ENCODE assay signal across 26 cellular contexts in genomic region chr15:61915640-61916039, GRCh38.
DNase-seq lines count a peak whose midpoint lies in the region; ATAC-seq, FAIRE-seq and TF ChIP-seq lines count a peak whose summit lies in the region.
"Had no signal": no experiment of that assay in that cellular context is flagged by ENCODE, and none has a peak within 500 bp of the region (broad histone marks: within the 10 kb centered on the region; RNA-seq: fewer than 3 reads in every experiment).

No MANE protein-coding gene starts in this region.

- no peaks in the 10 kb centered on the region for H3K27me3 ChIP-seq in left ventricle myocardium inferior (ENCODE audit: low read depth)
- H3K27me3 ChIP-seq in GM12878 (replicated peaks in 1 of 2; ENCODE audit: control insufficient read depth in 2 of 2, insufficient read depth in 2 of 2, low read length in 1 of 2), result no peaks in the 10 kb centered on the region
- H3K27me3 ChIP-seq in upper lobe of left lung, result no peaks in the 10 kb centered on the region
- H3K27me3 ChIP-seq: BLaER1 treated with 17β-estradiol and CSF1 and Interleukin-3, amounts not matched to agents 10 nM and 100 nM had no signal

- H3K79me2 ChIP-seq in GM12878 (ENCODE audit: control insufficient read depth, insufficient read depth, low read length), result no peaks in the 10 kb centered on the region

- TF ChIP-seq RAD21 in GM12878 (IDR thresholded peaks at IDR 0.05; ENCODE audit: insufficient read depth, low read depth, low read length), result no peak

- H3K27me3 Mint-ChIP-seq in HFFc6 (ENCODE audit: insufficient read depth), result no peaks in the 10 kb centered on the region; the same call in 1 of the 2 replicates
- H3K27me3 Mint-ChIP-seq: CD4-positive, alpha-beta memory T cell had no signal

- H3K4me1 Mint-ChIP-seq in HFFc6 (ENCODE audit: low read depth), result peaks cover 22% of the 10 kb centered on the region
- H3K4me1 Mint-ChIP-seq: CD4-positive, alpha-beta memory T cell had no signal

- TF ChIP-seq EP300 in GM12878 (IDR thresholded peaks at IDR 0.05; ENCODE audit: borderline replicate concordance in 1 of 2, control insufficient read depth in 1 of 2, low read depth in 2 of 2, low read length in 2 of 2), result no peak
- TF ChIP-seq EP300 in upper lobe of left lung (IDR thresholded peaks at IDR 0.05), result no peak

- peaks cover 11% of the 10 kb centered on the region; the same call in 1 of the 2 replicates for H3K36me3 Mint-ChIP-seq in HFFc6 (ENCODE audit: low read depth)

- no peak overlapping the region for H3K9ac ChIP-seq in GM12878 (ENCODE audit: control insufficient read depth, insufficient read depth, low read length)
- H3K9ac ChIP-seq: BLaER1 treated with 17β-estradiol and CSF1 and Interleukin-3, amounts not matched to agents 10 nM and 100 nM had no signal

- FAIRE-seq in GM12878 (lab: Jason Lieb, UNC), result peak; percentile 7
- FAIRE-seq: GM19239, H54, HepG2, K562 had no signal

- H3K4me3 ChIP-seq in left ventricle myocardium inferior, result no peak overlapping the region
- no peak overlapping the region for H3K4me3 ChIP-seq in GM12878
- no peak overlapping the region for H3K4me3 ChIP-seq in upper lobe of left lung
- H3K4me3 ChIP-seq: BLaER1 treated with 17β-estradiol and CSF1 and Interleukin-3, amounts not matched to agents 10 nM and 100 nM; K562 had no signal

- H3K9me3 Mint-ChIP-seq in HFFc6, result no peaks in the 10 kb centered on the region
- H3K9me3 Mint-ChIP-seq: CD4-positive, alpha-beta memory T cell had no signal

- no peaks in the 10 kb centered on the region for H4K20me1 ChIP-seq in GM12878 (ENCODE audit: control insufficient read depth, insufficient read depth)

- no peaks in the 10 kb centered on the region for H3K9me3 ChIP-seq in left ventricle myocardium inferior (replicated peaks)
- H3K9me3 ChIP-seq in GM12878 (replicated peaks; ENCODE audit: control insufficient read depth, insufficient read depth, low read length), result no peaks in the 10 kb centered on the region
- no peaks in the 10 kb centered on the region for H3K9me3 ChIP-seq in upper lobe of left lung
- H3K9me3 ChIP-seq: BLaER1 treated with 17β-estradiol and CSF1 and Interleukin-3, amounts not matched to agents 10 nM and 100 nM had no signal

- no TSS peak for BruUV-seq in GM12878 (replicated peaks; lab: Mats Ljungman, UMichigan)

- 98% methylated on average over 9 of the region's 9 CpGs for WGBS in GM12878 (ENCODE audit: insufficient coverage, insufficient replicate concordance, low lambda C conversion rate, missing lambda C conversion rate)
- 98% methylated on average over 9 of the region's 9 CpGs for WGBS in upper lobe of left lung, 2 donors

- no peak overlapping the region; the same call in 1 of the 2 replicates for H3K4me3 Mint-ChIP-seq in HFFc6
- H3K4me3 Mint-ChIP-seq: CD4-positive, alpha-beta memory T cell had no signal

- TF ChIP-seq CTCF in left ventricle myocardium inferior (IDR thresholded peaks at IDR 0.05; ENCODE audit: borderline replicate concordance), result no peak
- no peak for TF ChIP-seq CTCF in HFFc6 (IDR thresholded peaks at IDR 0.05)
- no peak for TF ChIP-seq CTCF in GM12878 (IDR thresholded peaks at IDR 0.05 in 2 of 3, conservative IDR thresholded peaks at IDR 0.05 in 1 of 3; ENCODE audit: control insufficient read depth in 2 of 3, extremely low read depth in 1 of 3, insufficient read depth in 1 of 3, low read depth in 3 of 3, low read length in 3 of 3)
- TF ChIP-seq CTCF in upper lobe of left lung (IDR thresholded peaks at IDR 0.05), result no peak

- no peak overlapping the region for H2AFZ ChIP-seq in GM12878 (ENCODE audit: control insufficient read depth, low read depth, low read length)

- RAD21 ChIA-PET in GM12878 (lab: Charles Lee; ENCODE audit: unreplicated experiment), result interaction anchor here (0.6 kb wide), 1 partner anchor 11 kb away, joined by 3 read pairs; no protein-coding TSS in a partner anchor

- DNase-seq in Right ventricle myocardium superior, result no peak
- DNase-seq in left ventricle myocardium inferior, result no peak
- DNase-seq in HFFc6, result no peak
- DNase-seq in GM12878 (ENCODE audit: low read depth, low spot score), result no peak
- DNase-seq in upper lobe of left lung, result no peak
- no peak for DNase-seq in LoVo (ENCODE audit: low spot score)
- no peak for DNase-seq in CD1c-positive myeloid dendritic cell (ENCODE audit: extremely low spot score)
- DNase-seq: 8988T; ACHN; CD4-positive, alpha-beta memory T cell; DMS53; GDM1; Kasumi-1; NCI-H1930; NCI-H446; NCI-H524 treated with DMSO at 0.1 percent for 48 hours; NCI-H82; NK-92 treated with Interleukin-12 subunit alpha and Interleukin-12 subunit beta, amount 100 ng/mL, for 24 hours; PC-3 had no signal

- POLR2A ChIA-PET in GM12878 (lab: Charles Lee), result no interaction called here

- ATAC-seq in Right ventricle myocardium superior (ENCODE audit: poor library complexity) (peak; percentile 12), GM12878 (no peak), upper lobe of left lung (ENCODE audit: low FRiP score in 2 of 2) (no peak), GM21526 (IDR thresholded peaks at IDR 0.05; ENCODE audit: low FRiP score, unreplicated experiment) (no peak)
- ATAC-seq: HepG2, K562, PC-3, Right ventricle myocardium inferior had no signal

- SMC1A ChIA-PET in GM12878 (lab: Charles Lee; ENCODE audit: uncharacterized antibody, unreplicated experiment), result no interaction called here

- H3K4me2 ChIP-seq in GM12878 (ENCODE audit: control insufficient read depth, insufficient read depth), result no peak overlapping the region
- H3K4me2 ChIP-seq: BLaER1 treated with 17β-estradiol and CSF1 and Interleukin-3, amounts not matched to agents 10 nM and 100 nM had no signal

- in situ Hi-C loops in GM12878 (cut with MboI), result no loop called here

- H3K27ac ChIP-seq in left ventricle myocardium inferior (replicated peaks), result no peak overlapping the region
- no peak overlapping the region for H3K27ac ChIP-seq in GM12878 (ENCODE audit: control insufficient read depth, insufficient read depth)
- no peak overlapping the region for H3K27ac ChIP-seq in upper lobe of left lung
- H3K27ac ChIP-seq: BLaER1 treated with 17β-estradiol and CSF1 and Interleukin-3, amounts not matched to agents 10 nM and 100 nM had no signal

- H3K27ac Mint-ChIP-seq in HFFc6, result peak overlapping the region; percentile 74

- peaks cover 70% of the 10 kb centered on the region for H3K36me3 ChIP-seq in left ventricle myocardium inferior
- peaks cover 1 to 15% of the 10 kb centered on the region in 2 experiments for H3K36me3 ChIP-seq in GM12878 (ENCODE audit: control insufficient read depth in 2 of 2, insufficient read depth in 2 of 2, low read length in 1 of 2)
- H3K36me3 ChIP-seq in upper lobe of left lung, result peaks cover 26 to 85% (median 33%) of the 10 kb centered on the region in 4 donors

- intact Hi-C loops in Right ventricle myocardium superior (cut with DNase I) (no loop called here), left ventricle myocardium inferior (cut with micrococcal nuclease) (no loop called here), GM12878 (cut with micrococcal nuclease; ENCODE audit: unreplicated experiment) (no loop called here)

- H3K4me1 ChIP-seq in left ventricle myocardium inferior (peaks cover 12% of the 10 kb centered on the region), GM12878 (ENCODE audit: control insufficient read depth, insufficient read depth, low read length) (no peaks in the 10 kb centered on the region), upper lobe of left lung (no peaks in the 10 kb centered on the region)
- H3K4me1 ChIP-seq: BLaER1 treated with 17β-estradiol and CSF1 and Interleukin-3, amounts not matched to agents 10 nM and 100 nM had no signal

- CTCF ChIA-PET in GM12878 (lab: Yijun Ruan, JAX), result interaction anchor here (0.9 kb wide), 1 partner anchor 143 kb away, joined by 3 read pairs; no protein-coding TSS in a partner anchor

- TF ChIP-seq POLR2A in GM12878 (IDR thresholded peaks at IDR 0.05; ENCODE audit: low read depth, low read length) (no peak), upper lobe of left lung (IDR thresholded peaks at IDR 0.05) (no peak)

TF ChIP-seq in GM12878, 131 proteins besides CTCF, POLR2A, EP300 and RAD21:
- TF ChIP-seq E4F1 (IDR thresholded peaks at IDR 0.05; ENCODE audit: borderline replicate concordance, partially characterized antibody), result no peak
